13 cellular contexts compared by ENCODE assay signal in the genomic region with DNA sequence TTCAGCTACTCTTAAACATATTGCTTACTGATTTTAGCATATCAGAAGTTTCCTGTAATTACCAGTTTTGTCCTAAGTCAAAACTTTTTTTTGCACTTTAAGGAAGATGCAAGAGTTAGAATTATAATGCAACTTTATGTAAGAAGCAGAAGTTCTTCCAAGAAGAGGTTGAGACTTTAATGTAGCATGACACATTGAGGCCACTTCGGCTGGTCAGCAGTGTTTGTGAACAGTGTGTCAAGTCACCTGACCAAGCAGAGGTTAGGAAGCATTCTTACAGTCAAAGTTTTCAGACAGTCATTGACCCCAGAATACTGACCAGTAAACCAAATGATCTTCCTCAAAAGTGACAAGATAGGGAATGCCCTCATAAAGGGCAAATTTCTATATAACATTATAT. TPM values are rescaled to one million over a fixed set of nuclear protein-coding genes. Genes with fewer than 3 reads are reported as not detected.
DNase-seq lines count a peak whose midpoint lies in the region; ATAC-seq and TF ChIP-seq lines count a peak whose summit lies in the region.
"Had no signal": no experiment of that assay in that cellular context is flagged by ENCODE, and none has a peak within 500 bp of the region (broad histone marks: within the 10 kb centered on the region; RNA-seq: fewer than 3 reads in every experiment).

No MANE protein-coding gene starts in this region.

- H3K4me3 ChIP-seq in spleen, result no peak overlapping the region
- H3K4me3 ChIP-seq in mammary epithelial cell (replicated peaks in 1 of 3; ENCODE audit: insufficient read depth in 1 of 3, low read depth in 2 of 3, low read length in 3 of 3), result no peak overlapping the region
- H3K4me3 ChIP-seq: suprapubic skin had no signal

- intact Hi-C loops in spleen (cut with DNase I; ENCODE audit: low total_unique reads), result loop anchor here (10.0 kb wide), 1 partner anchor 51 kb away; no protein-coding TSS in a partner anchor
- intact Hi-C loops in mammary epithelial cell (cut with micrococcal nuclease), result loop anchor here (10.0 kb wide), 1 partner anchor 911 kb away; no protein-coding TSS in a partner anchor

- peak overlapping the region in 3 of 5 donors; percentile 6 to 53 (median 23) for H3K4me3 Mint-ChIP-seq in immature natural killer cell
- H3K4me3 Mint-ChIP-seq: activated CD8-positive, alpha-beta memory T cell treated with anti-CD3 and anti-CD28 coated beads, Interleukin-2, amount 10 ng/mL, durations not matched to agents 7 days and 5 days had no signal

- peak overlapping the region in 5 of 6 donors; percentile 50 to 78 (median 62) for H3K27ac Mint-ChIP-seq in immature natural killer cell
- H3K27ac Mint-ChIP-seq: activated CD8-positive, alpha-beta memory T cell treated with anti-CD3 and anti-CD28 coated beads, Interleukin-2, amount 10 ng/mL, durations not matched to agents 7 days and 5 days had no signal

- no peak for ATAC-seq in GM19463 (IDR thresholded peaks at IDR 0.05; ENCODE audit: unreplicated experiment)
- ATAC-seq: activated CD8-positive, alpha-beta memory T cell treated with anti-CD3 and anti-CD28 coated beads, Interleukin-2, amount 10 ng/mL, durations not matched to agents 7 days and 5 days had no signal

- peaks cover 4 to 62% (median 29%) of the 10 kb centered on the region in 6 donors for H3K36me3 ChIP-seq in spleen
- H3K36me3 ChIP-seq in mammary epithelial cell (ENCODE audit: insufficient read depth, low read length), result peaks cover 9% of the 10 kb centered on the region

- TF ChIP-seq CTCF in spleen (IDR thresholded peaks at IDR 0.05 in 8 of 11, conservative IDR thresholded peaks at IDR 0.05 in 3 of 11), result no peak
- TF ChIP-seq CTCF in mammary epithelial cell (conservative IDR thresholded peaks at IDR 0.05 in 1 of 2, IDR thresholded peaks at IDR 0.05 in 1 of 2; ENCODE audit: extremely low read depth in 1 of 2, insufficient read depth in 1 of 2, low read depth in 1 of 2, low read length in 2 of 2), result no peak

- H3K4me2 ChIP-seq in mammary epithelial cell (ENCODE audit: insufficient read depth, low read depth, low read length), result no peak overlapping the region

- peaks cover 0 to 54% (median 25%) of the 10 kb centered on the region in 6 donors for H3K4me1 ChIP-seq in spleen
- no peaks in the 10 kb centered on the region for H3K4me1 ChIP-seq in mammary epithelial cell (ENCODE audit: insufficient read depth, low read length)

- TF ChIP-seq POLR2A in spleen (IDR thresholded peaks at IDR 0.05), result no peak

- no peaks in the 10 kb centered on the region for H4K20me1 ChIP-seq in mammary epithelial cell (ENCODE audit: insufficient read depth, low read length)

- H3K4me1 Mint-ChIP-seq in immature natural killer cell, result peaks cover 48 to 72% of the 10 kb centered on the region in 2 donors

- no TSS peak for BruUV-seq in mammary epithelial cell (replicated peaks; lab: Mats Ljungman, UMichigan)

- WGBS in spleen, 5 donors, result 35 to 80% (median 43%) methylated on average over 1 of the region's 1 CpG
- WGBS in mammary epithelial cell (ENCODE audit: low coverage, missing lambda C conversion rate), result 93% methylated on average over 1 of the region's 1 CpG

- in situ Hi-C loops in mammary epithelial cell (cut with MboI; ENCODE audit: low sequenced_read_pairs in 2 of 2), result no loop called here

- peaks cover 11 to 29% (median 26%) of the 10 kb centered on the region in 3 donors for H3K36me3 Mint-ChIP-seq in immature natural killer cell

- H3K79me2 ChIP-seq in mammary epithelial cell (ENCODE audit: insufficient read depth, low read length), result peaks cover 72% of the 10 kb centered on the region

- H3K9me3 Mint-ChIP-seq in immature natural killer cell, result peaks cover 0 to 2% (median under 1%) of the 10 kb centered on the region in 6 donors

- H3K27me3 ChIP-seq in spleen (replicated peaks in 1 of 7) (no peaks in the 10 kb centered on the region), mammary epithelial cell (ENCODE audit: insufficient read depth, low read length) (no peaks in the 10 kb centered on the region)
- H3K27me3 ChIP-seq: suprapubic skin had no signal

- H3K27ac ChIP-seq in spleen (peak overlapping the region in 6 of 8 donors; percentile 37 to 72 (median 64)), mammary epithelial cell (ENCODE audit: insufficient read depth, low read depth, low read length) (no peak overlapping the region)
- H3K27ac ChIP-seq: suprapubic skin had no signal

- H3K9ac ChIP-seq in mammary epithelial cell (ENCODE audit: insufficient read depth, low read length), result no peak overlapping the region

- dilution Hi-C loops in mammary epithelial cell (cut with HindIII; ENCODE audit: low sequenced_read_pairs), result no loop called here

- H3K9me3 ChIP-seq in spleen (peaks cover 0 to 10% (median 9%) of the 10 kb centered on the region in 8 donors), mammary epithelial cell (replicated peaks; ENCODE audit: insufficient read depth, low read length) (peaks cover 4% of the 10 kb centered on the region)
- H3K9me3 ChIP-seq: suprapubic skin had no signal

- peaks cover 0 to 2% (median 0%) of the 10 kb centered on the region in 3 donors for H3K27me3 Mint-ChIP-seq in immature natural killer cell (ENCODE audit: low read depth in 3 of 3)
- H3K27me3 Mint-ChIP-seq: activated CD8-positive, alpha-beta memory T cell treated with anti-CD3 and anti-CD28 coated beads, Interleukin-2, amount 10 ng/mL, durations not matched to agents 7 days and 5 days had no signal

- CTCF ChIA-PET in mammary epithelial cell (lab: Charles Lee; ENCODE audit: low non-redundant PET), result no interaction called here

- DNase-seq in SKM-1 treated with dmso at 0.1 percent for 144 hours (lab: John Stamatoyannopoulos, UW; ENCODE audit: unreplicated experiment) (peak; percentile 8), SKM-1 (lab: John Stamatoyannopoulos, UW; ENCODE audit: unreplicated experiment) (no peak), amniotic epithelial cell (ENCODE audit: low read depth) (peak; percentile 37), immature natural killer cell (no peak), spleen (no peak), mammary epithelial cell (no peak), DMS153 treated with DMSO at 0.1 percent for 48 hours (lab: John Stamatoyannopoulos, UW; ENCODE audit: unreplicated experiment) (no peak)
- DNase-seq: activated CD8-positive, alpha-beta memory T cell treated with anti-CD3 and anti-CD28 coated beads, Interleukin-2, amount 10 ng/mL, durations not matched to agents 7 days and 5 days; effector CD4-positive, alpha-beta T cell; HCEC 1CT; midbrain had no signal

- H2AFZ ChIP-seq in mammary epithelial cell (ENCODE audit: low read depth, low read length), result no peak overlapping the region

RNA-seq across cellular contexts. Expression of gene FGFR1OP2, which starts 15.2 kb away (rescaled TPM):
- polyA plus RNA-seq in immature natural killer cell, result 10 to 100 TPM; 70.7 to 95.1 (median 85.2) TPM
- total RNA-seq in spleen, result 100 to 1,000 TPM in 2 of 7 donors, 10 to 100 TPM in 5; 62.2 to 142 (median 77.2) TPM
- 10 to 100 TPM; 27.2 to 41.8 (median 28.0) TPM for polyA plus RNA-seq in spleen
- total RNA-seq in mammary epithelial cell, result 10 to 100 TPM; 25.7 to 33.3 TPM
- polyA plus RNA-seq in mammary epithelial cell, result 15.7 TPM
- 28.0 TPM for polyA minus RNA-seq in mammary epithelial cell

RNA-seq across cellular contexts. Expression of gene INTS13, which starts 15.7 kb away (rescaled TPM):
- polyA plus RNA-seq in immature natural killer cell (10 to 100 TPM; 11.4 to 27.2 (median 21.9) TPM), spleen (10 to 100 TPM; 27.9 to 31.1 (median 29.9) TPM), mammary epithelial cell (19.2 TPM)
- total RNA-seq in spleen (10 to 100 TPM; 16.4 to 30.0 (median 21.2) TPM), mammary epithelial cell (10 to 100 TPM; 25.0 to 37.1 TPM)
- polyA minus RNA-seq in mammary epithelial cell, result 74.1 TPM

Comparison
In these comparisons a context has a peak if more than half of its experiments do, and no peak if none do; other contexts are left out.
1. DNase-seq: peak in SKM-1 treated with dmso at 0.1 percent for 144 hours (single experiment) and amniotic epithelial cell (single experiment); none in SKM-1 (single experiment), immature natural killer cell (0 of 3), spleen (single experiment), mammary epithelial cell (single experiment) and DMS153 treated with DMSO at 0.1 percent for 48 hours (single experiment).